12 cellular contexts compared by ENCODE assay signal in genomic region chr3:25654576-25654975, GRCh38.
"Had no signal": no experiment of that assay in that cellular context is flagged by ENCODE, and none has a peak within 500 bp of the region (broad histone marks: within the 10 kb centered on the region; RNA-seq: fewer than 3 reads in every experiment).

No MANE protein-coding gene starts in this region.

- H3K4me3 ChIP-seq: tibial nerve had no signal

- H3K27me3 Mint-ChIP-seq: activated CD4-positive, alpha-beta memory T cell treated with anti-CD3 and anti-CD28 coated beads, Interleukin-2, amount 10 ng/mL, durations not matched to agents 7 days and 5 days; progenitor cell of endocrine pancreas; stimulated activated naive B cell treated with anti-CD40 and anti-IgM and Interleukin-4, amounts not matched to agents 10 μg/mL and 1 μg/mL and 100 μg/mL, for 72 hours had no signal

- DNase-seq: activated CD4-positive, alpha-beta memory T cell treated with anti-CD3 and anti-CD28 coated beads, Interleukin-2, amount 10 ng/mL, durations not matched to agents 7 days and 5 days; activated CD4-positive, alpha-beta T cell treated with anti-CD3 and anti-CD28 coated beads for 1 hour; activated naive CD4-positive, alpha-beta T cell treated with anti-CD3 and anti-CD28 coated beads for 36 hours; amygdala; kidney; right cardiac atrium; stimulated activated naive B cell treated with anti-CD40 and anti-IgM and Interleukin-4, amounts not matched to agents 10 μg/mL and 1 μg/mL and 100 μg/mL, for 72 hours; T-helper 9 cell had no signal

- H3K4me3 Mint-ChIP-seq: activated CD4-positive, alpha-beta memory T cell treated with anti-CD3 and anti-CD28 coated beads, Interleukin-2, amount 10 ng/mL, durations not matched to agents 7 days and 5 days; activated naive CD4-positive, alpha-beta T cell treated with anti-CD3 and anti-CD28 coated beads for 36 hours; activated T-helper 1 cell treated with anti-CD3 and anti-CD28 coated beads, Interleukin-12 subunit alpha, Interleukin-12 subunit beta, Interleukin-2, Interleukin-4 antibody, amounts not matched to agents 30 ng/mL and 10 ng/mL and 1 ng/mL, durations not matched to agents 14 hours and 24 hours and 36 hours; stimulated activated naive B cell treated with anti-CD40 and anti-IgM and Interleukin-4, amounts not matched to agents 10 μg/mL and 1 μg/mL and 100 μg/mL, for 72 hours had no signal

- H3K27me3 ChIP-seq: tibial nerve had no signal

- H3K9me3 Mint-ChIP-seq: activated CD4-positive, alpha-beta memory T cell treated with anti-CD3 and anti-CD28 coated beads, Interleukin-2, amount 10 ng/mL, durations not matched to agents 7 days and 5 days had no signal

- H3K27ac ChIP-seq: tibial nerve had no signal

- ATAC-seq: right cardiac atrium; stimulated activated naive B cell treated with anti-CD40 and anti-IgM and Interleukin-4, amounts not matched to agents 10 μg/mL and 1 μg/mL and 100 μg/mL, for 72 hours had no signal

- H3K27ac Mint-ChIP-seq: activated CD4-positive, alpha-beta memory T cell treated with anti-CD3 and anti-CD28 coated beads, Interleukin-2, amount 10 ng/mL, durations not matched to agents 7 days and 5 days; activated naive CD4-positive, alpha-beta T cell treated with anti-CD3 and anti-CD28 coated beads for 36 hours; activated T-helper 1 cell treated with anti-CD3 and anti-CD28 coated beads, Interleukin-12 subunit alpha, Interleukin-12 subunit beta, Interleukin-2, Interleukin-4 antibody, amounts not matched to agents 30 ng/mL and 10 ng/mL and 1 ng/mL, durations not matched to agents 14 hours and 24 hours and 36 hours; progenitor cell of endocrine pancreas; stimulated activated naive B cell treated with anti-CD40 and anti-IgM and Interleukin-4, amounts not matched to agents 10 μg/mL and 1 μg/mL and 100 μg/mL, for 72 hours had no signal

- FAIRE-seq: endothelial cell of umbilical vein, kidney had no signal
